Comparison of ENCODE assay signal across 10 cellular contexts in genomic region chr1:206706298-206706791, GRCh38. TPM values are rescaled to one million over a fixed set of nuclear protein-coding genes. Genes with fewer than 3 reads are reported as not detected.
A peak's percentile ranks its signal among the peaks of the same experiment; 100 is the strongest.
DNase-seq lines count a peak whose midpoint lies in the region; ATAC-seq, FAIRE-seq and TF ChIP-seq lines count a peak whose summit lies in the region.
"Had no signal": no experiment of that assay in that cellular context is flagged by ENCODE, and none has a peak within 500 bp of the region (broad histone marks: within the 10 kb centered on the region; RNA-seq: fewer than 3 reads in every experiment).

No MANE protein-coding gene starts in this region.

- TF ChIP-seq CTCF in right atrium auricular region (IDR thresholded peaks at IDR 0.05), result no peak

- H3K4me1 ChIP-seq in right atrium auricular region, result peaks cover 0 to 88% of the 10 kb centered on the region in 2 donors

- no peak for FAIRE-seq in GM19239 (lab: Jason Lieb, UNC)

- peak overlapping the region; percentile 68 to 69 for H3K27ac ChIP-seq in right atrium auricular region
- H3K27ac ChIP-seq: lower lobe of right lung had no signal

- DNase-seq in NCI-H524 (lab: John Stamatoyannopoulos, UW), result peak; percentile 36 to 64
- no peak for DNase-seq in NCI-H524 treated with DMSO at 0.1 percent for 48 hours (lab: John Stamatoyannopoulos, UW)
- DNase-seq in activated CD4-positive, alpha-beta T cell treated with anti-CD3 and anti-CD28 coated beads, Interleukin-2, amount 50 U/mL, for 4 hours, result peak; percentile 57 to 64
- peak; percentile 75 for DNase-seq in right atrium auricular region (ENCODE audit: low spot score)
- DNase-seq in stimulated activated CD4-positive, alpha-beta T cell treated with anti-CD3 and anti-CD28 coated beads, TNF-alpha, amount 100 ng/mL, for 4 hours (ENCODE audit: low read depth in 3 of 3), result peak in 2 of 3 experiments; percentile 19 to 32
- no peak for DNase-seq in GM19239 (ENCODE audit: insufficient read length, low spot score)
- DNase-seq: lower lobe of right lung had no signal

- no peaks in the 10 kb centered on the region for H3K27me3 ChIP-seq in right atrium auricular region

- no peak overlapping the region for H3K4me3 ChIP-seq in right atrium auricular region
- H3K4me3 ChIP-seq: lower lobe of right lung had no signal

- H3K9me3 ChIP-seq in right atrium auricular region, result no peaks in the 10 kb centered on the region
- H3K9me3 ChIP-seq: lower lobe of right lung had no signal

- no peaks in the 10 kb centered on the region for H3K36me3 ChIP-seq in right atrium auricular region
- H3K36me3 ChIP-seq: lower lobe of right lung had no signal

- no peak for ATAC-seq in GM18868 (IDR thresholded peaks at IDR 0.05; ENCODE audit: unreplicated experiment)
- no peak for ATAC-seq in GM19328 (IDR thresholded peaks at IDR 0.05; ENCODE audit: unreplicated experiment)
- ATAC-seq: Panc1 had no signal

RNA-seq across cellular contexts. Expression of gene MAPKAPK2, which starts 21.6 kb away (rescaled TPM):
- 100 to 1,000 TPM; 136 to 158 TPM for total RNA-seq in right atrium auricular region

Comparison
In these comparisons a context has a peak if more than half of its experiments do, and no peak if none do; other contexts are left out.
1. DNase-seq: peak in NCI-H524 (2 of 2), activated CD4-positive, alpha-beta T cell treated with anti-CD3 and anti-CD28 coated beads, Interleukin-2, amount 50 U/mL, for 4 hours (2 of 2), right atrium auricular region (single experiment) and stimulated activated CD4-positive, alpha-beta T cell treated with anti-CD3 and anti-CD28 coated beads, TNF-alpha, amount 100 ng/mL, for 4 hours (2 of 3); none in NCI-H524 treated with DMSO at 0.1 percent for 48 hours (single experiment) and GM19239 (single experiment).